In genomic region chr11:130418756-130419155, GRCh38 we compare ENCODE assay signal across 22 cellular contexts. TPM values are rescaled to one million over a fixed set of nuclear protein-coding genes. Genes with fewer than 3 reads are reported as not detected.
DNase-seq lines count a peak whose midpoint lies in the region; ATAC-seq and TF ChIP-seq lines count a peak whose summit lies in the region.
"Had no signal": no experiment of that assay in that cellular context is flagged by ENCODE, and none has a peak within 500 bp of the region (broad histone marks: within the 10 kb centered on the region; RNA-seq: fewer than 3 reads in every experiment).

No MANE protein-coding gene starts in this region.

- H3K79me2 ChIP-seq in fibroblast of lung (ENCODE audit: control insufficient read depth, insufficient read depth, low read length): no peaks in the 10 kb centered on the region

- no peak for TF ChIP-seq CTCF in fibroblast of lung (conservative IDR thresholded peaks at IDR 0.05 in 1 of 2, IDR thresholded peaks at IDR 0.05 in 1 of 2; ENCODE audit: low read depth in 1 of 2, low read length in 2 of 2)
- no peak for TF ChIP-seq CTCF in psoas muscle (IDR thresholded peaks at IDR 0.05)

- H3K9me3 ChIP-seq in MG63 (no peaks in the 10 kb centered on the region), fibroblast of lung (ENCODE audit: control insufficient read depth, insufficient read depth, low read depth, low read length) (no peaks in the 10 kb centered on the region), psoas muscle (no peaks in the 10 kb centered on the region)
- H3K9me3 ChIP-seq: A549, SJCRH30, spleen had no signal

- no peaks in the 10 kb centered on the region for H4K20me1 ChIP-seq in fibroblast of lung (ENCODE audit: control insufficient read depth, extremely low read depth, insufficient read depth, low read length)

- H3K4me1 ChIP-seq in fibroblast of lung (ENCODE audit: control insufficient read depth, extremely low read depth, insufficient read depth, low read length): peaks cover 21% of the 10 kb centered on the region
- peaks cover 14% of the 10 kb centered on the region for H3K4me1 ChIP-seq in psoas muscle
- H3K4me1 ChIP-seq: SJCRH30, spleen had no signal

- ATAC-seq in psoas muscle (peak; percentile 42 to 64 (median 60)), GM18909 (IDR thresholded peaks at IDR 0.05; ENCODE audit: poor library complexity, unreplicated experiment) (no peak)
- ATAC-seq: A549; activated CD8-positive, alpha-beta T cell treated with anti-CD3 and anti-CD28 coated beads, Interleukin-2, amount 10 ng/mL, durations not matched to agents 7 days and 5 days; activated T-cell treated with anti-CD3 and anti-CD28 coated beads, Interleukin-2, amount 50 U/mL, for 4 hours; naive thymus-derived CD8-positive, alpha-beta T cell; T-helper 17 cell had no signal

- 31 to 41% (median 32%) methylated on average over 12 of the region's 12 CpGs for WGBS in psoas muscle, 3 donors

- peak; percentile 71 for DNase-seq in AG08395 (ENCODE audit: low spot score)
- peak; percentile 88 for DNase-seq in MG63
- peak; percentile 50 to 71 for DNase-seq in fibroblast of lung (ENCODE audit: low read depth in 2 of 2)
- DNase-seq in psoas muscle: peak in 1 of 2 donors; percentile 39
- DNase-seq in Kasumi-1 (lab: John Stamatoyannopoulos, UW): no peak
- no peak for DNase-seq in kidney tubule cell (ENCODE audit: low spot score)
- DNase-seq in cerebellum (ENCODE audit: low spot score): no peak
- DNase-seq: activated CD4-positive, CD25-positive, alpha-beta regulatory T cell; activated CD8-positive, alpha-beta T cell treated with anti-CD3 and anti-CD28 coated beads, Interleukin-2, amount 10 ng/mL, durations not matched to agents 7 days and 5 days; activated naive CD4-positive, alpha-beta T cell treated with anti-CD3 and anti-CD28 coated beads, Interleukin-2, amount 50 U/mL, for 16 hours; activated T-cell treated with anti-CD3 and anti-CD28 coated beads, Interleukin-2, amount 50 U/mL, for 4 hours; CD4-positive, CD25-positive, alpha-beta regulatory T cell; cortex of kidney; naive thymus-derived CD8-positive, alpha-beta T cell; NCI-H1092; OCI-M1; SJCRH30; spleen; stimulated activated CD8-positive, alpha-beta memory T cell treated with anti-CD3 and anti-CD28 coated beads, Interleukin-4, amount 100 ng/mL, for 48 hours; T-helper 17 cell had no signal

- intact Hi-C loops in psoas muscle (cut with DNase I): no loop called here

- no peak overlapping the region for H3K9ac ChIP-seq in fibroblast of lung (ENCODE audit: insufficient read depth, low read length)

- H3K27me3 ChIP-seq in MG63: no peaks in the 10 kb centered on the region; the same call in 1 of the 2 replicates
- H3K27me3 ChIP-seq in fibroblast of lung (ENCODE audit: control insufficient read depth, insufficient read depth, low read length): peaks cover 7% of the 10 kb centered on the region
- H3K27me3 ChIP-seq in psoas muscle (ENCODE audit: insufficient read depth in 3 of 3, low read length in 2 of 3): peaks cover 0 to 4% (median 0%) of the 10 kb centered on the region in 3 donors
- H3K27me3 ChIP-seq: SJCRH30 had no signal

- no peak overlapping the region for H3K4me2 ChIP-seq in fibroblast of lung (ENCODE audit: extremely low read depth, insufficient read depth, low read length)
- H3K4me2 ChIP-seq: A549 had no signal

- no peak overlapping the region for H2AFZ ChIP-seq in fibroblast of lung (ENCODE audit: low read length)

- H3K4me3 ChIP-seq in MG63 (no peak overlapping the region), fibroblast of lung (replicated peaks in 1 of 4; ENCODE audit: control extremely low read depth in 1 of 4, insufficient read depth in 1 of 4, low read depth in 3 of 4, low read length in 4 of 4) (no peak overlapping the region), psoas muscle (no peak overlapping the region)
- H3K4me3 ChIP-seq: A549, SJCRH30, spleen had no signal

- H3K36me3 ChIP-seq in MG63: no peaks in the 10 kb centered on the region
- no peaks in the 10 kb centered on the region for H3K36me3 ChIP-seq in fibroblast of lung (ENCODE audit: control insufficient read depth, insufficient read depth, low read length)
- no peaks in the 10 kb centered on the region for H3K36me3 ChIP-seq in psoas muscle (ENCODE audit: insufficient read depth in 1 of 2, low read depth in 1 of 2)
- H3K36me3 ChIP-seq: SJCRH30, spleen had no signal

- H3K27ac ChIP-seq in fibroblast of lung (ENCODE audit: insufficient read depth, low read length) (no peak overlapping the region), psoas muscle (peak overlapping the region; percentile 10)
- H3K27ac ChIP-seq: A549, SJCRH30, spleen had no signal

RNA-seq across cellular contexts. Expression of gene ADAMTS8, which starts 9.7 kb away (rescaled TPM):
- total RNA-seq in MG63 (2014; rRNA removed; shearing (Covaris generic); ENCODE audit: low replicate concordance): 2.6 and 3.5 TPM in 2 replicates
- 8.5 and 15.0 TPM in 2 replicates for total RNA-seq in fibroblast of lung
- 17.5 and 18.8 TPM in 2 replicates for polyA plus RNA-seq in fibroblast of lung
- polyA plus RNA-seq in fibroblast of lung (2012): 19.6 and 21.9 TPM in 2 replicates
- 16.6 and 17.2 TPM in 2 replicates for polyA minus RNA-seq in fibroblast of lung (ENCODE audit: low replicate concordance)
- 1 to 10 TPM in 1 of 4 donors, under 1 TPM in 2, not detected in 1; 0.14 to 1.2 (median 0.79) TPM for total RNA-seq in psoas muscle
- polyA plus RNA-seq in psoas muscle: under 1 TPM; 0.12 to 0.42 (median 0.23) TPM
- 1.5 TPM for total RNA-seq in cerebellum
- total RNA-seq: activated CD8-positive, alpha-beta T cell treated with anti-CD3 and anti-CD28 coated beads, Interleukin-2, amount 10 ng/mL, durations not matched to agents 7 days and 5 days; CD4-positive, CD25-positive, alpha-beta regulatory T cell; naive thymus-derived CD8-positive, alpha-beta T cell; SJCRH30; T-helper 17 cell had no signal
- polyA plus RNA-seq: naive thymus-derived CD8-positive, alpha-beta T cell had no signal

RNA-seq across cellular contexts. Expression of gene ADAMTS15, which starts 29.7 kb away (rescaled TPM):
- total RNA-seq in MG63 (2014; rRNA removed; shearing (Covaris generic); ENCODE audit: low replicate concordance): 1.2 and 2.1 TPM in 2 replicates
- total RNA-seq in fibroblast of lung (23.4 and 24.9 TPM in 2 replicates), psoas muscle (1 to 10 TPM; 1.5 to 2.2 (median 1.8) TPM), cerebellum (7.3 TPM)
- polyA plus RNA-seq in fibroblast of lung (14.9 and 18.2 TPM in 2 replicates), psoas muscle (1 to 10 TPM in 1 of 3 donors, under 1 TPM in 2; 0.66 to 3.1 (median 0.79) TPM)
- polyA plus RNA-seq in fibroblast of lung (2012): 22.3 and 26.8 TPM in 2 replicates
- 54.4 and 58.7 TPM in 2 replicates for polyA minus RNA-seq in fibroblast of lung (ENCODE audit: low replicate concordance)
- total RNA-seq: activated T-cell treated with anti-CD3 and anti-CD28 coated beads, Interleukin-2, amount 50 U/mL, for 4 hours; CD4-positive, CD25-positive, alpha-beta regulatory T cell; T-helper 17 cell had no signal
- polyA plus RNA-seq: CD4-positive, CD25-positive, alpha-beta regulatory T cell; naive thymus-derived CD8-positive, alpha-beta T cell had no signal

Comparison
In these comparisons a context has a peak if more than half of its experiments do, and no peak if none do; other contexts are left out.
1. DNase-seq: peak in AG08395 (single experiment), MG63 (single experiment) and fibroblast of lung (2 of 2); none in Kasumi-1 (0 of 2), kidney tubule cell (single experiment) and cerebellum (single experiment).